8 cellular contexts compared by ENCODE assay signal in genomic region chr10:16545126-16545736, GRCh38. TPM values are rescaled to one million over a fixed set of nuclear protein-coding genes. Genes with fewer than 3 reads are reported as not detected.
DNase-seq lines count a peak whose midpoint lies in the region; ATAC-seq, FAIRE-seq and TF ChIP-seq lines count a peak whose summit lies in the region.

No MANE protein-coding gene starts in this region.

- no peak for TF ChIP-seq EP300 in stomach (IDR thresholded peaks at IDR 0.05)

- H3F3A ChIP-seq in SU-DHL-6 (ENCODE audit: insufficient read depth), result no peaks in the 10 kb centered on the region

- 22 to 32% (median 26%) methylated on average over 7 of the region's 7 CpGs for WGBS in stomach, 5 donors

- no peaks in the 10 kb centered on the region for H3K36me3 ChIP-seq in SU-DHL-6 (ENCODE audit: low read length)
- no peaks in the 10 kb centered on the region for H3K36me3 ChIP-seq in stomach

- intact Hi-C loops in stomach (cut with DNase I; ENCODE audit: low total_unique reads), result loop anchor here (10.0 kb wide), 1 partner anchor 640 kb away; no protein-coding TSS in a partner anchor

- H3K9me3 ChIP-seq in SU-DHL-6 (ENCODE audit: insufficient read depth, low read length), result no peaks in the 10 kb centered on the region
- no peaks in the 10 kb centered on the region for H3K9me3 ChIP-seq in stomach

- H3K4me3 ChIP-seq in SU-DHL-6 (ENCODE audit: insufficient read depth, low read length, poor library complexity, severe bottlenecking) (no peak overlapping the region), stomach (no peak overlapping the region)

- no peak for ATAC-seq in HG03460 (IDR thresholded peaks at IDR 0.05; ENCODE audit: unreplicated experiment)

- peak; percentile 28 for DNase-seq in GM18507 (ENCODE audit: extremely low spot score, insufficient read length, low read depth)
- peak; percentile 20 for DNase-seq in HPDE6-E6E7 (ENCODE audit: extremely low spot score)
- DNase-seq in germinal center (ENCODE audit: low spot score), result peak; percentile 51
- no peak for DNase-seq in stomach
- no peak for DNase-seq in activated CD8-positive, alpha-beta memory T cell treated with anti-CD3 and anti-CD28 coated beads, Interleukin-2, amount 50 U/mL, for 4 hours

- H3K27me3 ChIP-seq in SU-DHL-6 (ENCODE audit: low read length) (no peaks in the 10 kb centered on the region), stomach (no peaks in the 10 kb centered on the region)

- H3K27ac ChIP-seq in C4-2B (no peak overlapping the region), SU-DHL-6 (ENCODE audit: low read depth, low read length) (no peak overlapping the region), stomach (no peak overlapping the region)

- H3K79me2 ChIP-seq in SU-DHL-6 (ENCODE audit: insufficient read depth, low read length), result no peaks in the 10 kb centered on the region

- peaks cover 0 to 7% (median 0%) of the 10 kb centered on the region in 4 donors for H3K4me1 ChIP-seq in stomach

- H4K20me1 ChIP-seq in SU-DHL-6 (ENCODE audit: low read depth, low read length), result no peaks in the 10 kb centered on the region

- no peak overlapping the region for H2AFZ ChIP-seq in SU-DHL-6 (ENCODE audit: low read depth, low read length, severe bottlenecking)

- FAIRE-seq in GM18507 (lab: Jason Lieb, UNC), result peak; percentile 81

- TF ChIP-seq POLR2A in stomach (IDR thresholded peaks at IDR 0.05), result no peak

- H3K4me2 ChIP-seq in SU-DHL-6 (ENCODE audit: low read depth, low read length, poor library complexity, severe bottlenecking), result no peak overlapping the region

- peak; percentile 82 for TF ChIP-seq CTCF in C4-2B (conservative IDR thresholded peaks at IDR 0.05)
- TF ChIP-seq CTCF in SU-DHL-6 (IDR thresholded peaks at IDR 0.05; ENCODE audit: insufficient read depth, low read length, poor library complexity, severe bottlenecking), result peak; percentile 62
- TF ChIP-seq CTCF in stomach (IDR thresholded peaks at IDR 0.05), result peak in 5 of 7 experiments; percentile 29 to 67 (median 49)

- H3K9me2 ChIP-seq in SU-DHL-6 (replicated peaks; ENCODE audit: insufficient read depth, low read length), result no peaks in the 10 kb centered on the region

- no peak overlapping the region for H3K9ac ChIP-seq in SU-DHL-6 (ENCODE audit: low read length)

RNA-seq across cellular contexts. Expression of gene C1QL3, which starts 23.6 kb away (rescaled TPM):
- total RNA-seq in stomach, result under 1 TPM in 1 of 5 donors, not detected in 4; 0.73 TPM
- polyA plus RNA-seq in stomach, result not detected

Comparison
In these comparisons a context has a peak if more than half of its experiments do, and no peak if none do; other contexts are left out.
1. DNase-seq: peak in GM18507 (single experiment), HPDE6-E6E7 (single experiment) and germinal center (single experiment); none in stomach (single experiment) and activated CD8-positive, alpha-beta memory T cell treated with anti-CD3 and anti-CD28 coated beads, Interleukin-2, amount 50 U/mL, for 4 hours (single experiment).
2. Peak in every context shown above with its lines, with median percentiles within 50 percentile points of each other: CTCF ChIP-seq.